8 cellular contexts compared by ENCODE assay signal in the genomic region with DNA sequence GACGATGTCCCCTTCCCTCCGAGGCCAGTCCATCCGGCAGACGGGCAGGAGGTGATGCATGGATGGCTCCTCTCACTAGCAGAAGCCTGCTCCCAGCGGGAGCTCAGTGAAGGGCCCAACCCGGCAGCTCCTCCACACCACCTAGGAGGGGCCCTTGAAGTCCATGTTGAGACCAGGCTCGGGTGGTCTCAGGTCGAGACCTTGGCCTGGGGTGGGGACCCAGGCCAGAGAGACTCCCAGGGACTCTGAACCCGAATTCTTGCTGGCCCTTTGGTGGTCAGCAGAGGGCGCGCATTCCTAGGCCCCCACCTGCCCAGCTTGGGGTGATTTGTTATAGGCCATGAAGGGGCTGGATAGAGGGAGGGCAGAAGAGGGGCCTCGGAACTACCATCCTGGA. TPM values are rescaled to one million over a fixed set of nuclear protein-coding genes. Genes with fewer than 3 reads are reported as not detected.
DNase-seq lines count a peak whose midpoint lies in the region; ATAC-seq, FAIRE-seq and TF ChIP-seq lines count a peak whose summit lies in the region.

No MANE protein-coding gene starts in this region.

- H4K20me1 ChIP-seq in SU-DHL-6 (ENCODE audit: low read depth, low read length): no peaks in the 10 kb centered on the region

- no peak overlapping the region for H3K9ac ChIP-seq in SU-DHL-6 (ENCODE audit: low read length)

- H3K9me3 ChIP-seq in SU-DHL-6 (ENCODE audit: insufficient read depth, low read length): no peaks in the 10 kb centered on the region

- H3F3A ChIP-seq in SU-DHL-6 (ENCODE audit: insufficient read depth): no peaks in the 10 kb centered on the region

- H3K27ac Mint-ChIP-seq in neural crest cell (ENCODE audit: unreplicated experiment): no peak overlapping the region

- DNase-seq in GM13977 (ENCODE audit: low spot score) (peak; percentile 72), ecto neural progenitor cell (ENCODE audit: low spot score) (peak; percentile 68), neural crest cell (ENCODE audit: low read depth, low spot score) (no peak), NK-92 (lab: John Stamatoyannopoulos, UW; ENCODE audit: unreplicated experiment) (no peak), GM12892 (ENCODE audit: insufficient read length) (no peak), NCI-H1930 (lab: John Stamatoyannopoulos, UW) (no peak)

- no peak for TF ChIP-seq POLR2A in GM12892 (IDR thresholded peaks at IDR 0.05; ENCODE audit: low read depth, low read length)

- peak overlapping the region; percentile 78 for H3K4me3 Mint-ChIP-seq in neural crest cell

- FAIRE-seq in GM12892 (lab: Jason Lieb, UNC): no peak

- no peaks in the 10 kb centered on the region for H3K79me2 ChIP-seq in SU-DHL-6 (ENCODE audit: insufficient read depth, low read length)

- no peak overlapping the region for H3K27ac ChIP-seq in SU-DHL-6 (ENCODE audit: low read depth, low read length)

- H3K36me3 ChIP-seq in SU-DHL-6 (ENCODE audit: low read length): no peaks in the 10 kb centered on the region

- peaks cover 6% of the 10 kb centered on the region for H3K4me1 Mint-ChIP-seq in neural crest cell

- no peak overlapping the region for H3K4me3 ChIP-seq in SU-DHL-6 (ENCODE audit: insufficient read depth, low read length, poor library complexity, severe bottlenecking)

- no peaks in the 10 kb centered on the region for H3K9me2 ChIP-seq in SU-DHL-6 (replicated peaks; ENCODE audit: insufficient read depth, low read length)

- H2AFZ ChIP-seq in SU-DHL-6 (ENCODE audit: low read depth, low read length, severe bottlenecking): no peak overlapping the region

- in situ Hi-C loops in GM13977 (cut with MboI; ENCODE audit: low pct_unique_long_range_greater_than_20kb, low sequenced_read_pairs, unreplicated experiment): no loop called here

- TF ChIP-seq CTCF in GM13977 (IDR thresholded peaks at IDR 0.05; ENCODE audit: extremely low read depth, insufficient read depth, missing control alignments) (peak; percentile 75), SU-DHL-6 (IDR thresholded peaks at IDR 0.05; ENCODE audit: insufficient read depth, low read length, poor library complexity, severe bottlenecking) (peak; percentile 81), neural crest cell (conservative IDR thresholded peaks at IDR 0.05) (peak; percentile 48)

- H3K9me3 Mint-ChIP-seq in neural crest cell: no peaks in the 10 kb centered on the region

- peaks cover 65% of the 10 kb centered on the region for H3K27me3 Mint-ChIP-seq in neural crest cell (ENCODE audit: low read depth)

- no peak for ATAC-seq in HG03432 (IDR thresholded peaks at IDR 0.05; ENCODE audit: unreplicated experiment)

- no peak overlapping the region for H3K4me2 ChIP-seq in SU-DHL-6 (ENCODE audit: low read depth, low read length, poor library complexity, severe bottlenecking)

- H3K36me3 Mint-ChIP-seq in neural crest cell (ENCODE audit: low read depth): no peaks in the 10 kb centered on the region

- no peaks in the 10 kb centered on the region for H3K27me3 ChIP-seq in SU-DHL-6 (ENCODE audit: low read length)

RNA-seq across cellular contexts. Expression of a gene that starts 0.6 kb away (rescaled TPM):
- not detected in 2 replicates for total RNA-seq in neural crest cell
- 1.1 TPM for polyA plus RNA-seq in GM12892 (2012; ENCODE audit: missing spikeins)

RNA-seq across cellular contexts. Expression of a gene that starts 18.7 kb away (rescaled TPM):
- 0.49 and 0.68 TPM in 2 replicates for total RNA-seq in neural crest cell
- 1.1 TPM for polyA plus RNA-seq in GM12892 (2012; ENCODE audit: missing spikeins)

RNA-seq across cellular contexts. Expression of a gene that starts 33.1 kb away (rescaled TPM):
- 4.9 and 5.0 TPM in 2 replicates for total RNA-seq in neural crest cell
- 0.11 TPM for polyA plus RNA-seq in GM12892 (2012; ENCODE audit: missing spikeins)

Comparison
In these comparisons a context has a peak if more than half of its experiments do, and no peak if none do; other contexts are left out.
1. DNase-seq: peak in GM13977 (single experiment) and ecto neural progenitor cell (single experiment); none in neural crest cell (single experiment), NK-92 (single experiment), GM12892 (single experiment) and NCI-H1930 (0 of 2).
2. Peak in every context shown above with its lines, with median percentiles within 50 percentile points of each other: CTCF ChIP-seq.